Comparison of ENCODE assay signal across 2 cellular contexts in the genomic region with DNA sequence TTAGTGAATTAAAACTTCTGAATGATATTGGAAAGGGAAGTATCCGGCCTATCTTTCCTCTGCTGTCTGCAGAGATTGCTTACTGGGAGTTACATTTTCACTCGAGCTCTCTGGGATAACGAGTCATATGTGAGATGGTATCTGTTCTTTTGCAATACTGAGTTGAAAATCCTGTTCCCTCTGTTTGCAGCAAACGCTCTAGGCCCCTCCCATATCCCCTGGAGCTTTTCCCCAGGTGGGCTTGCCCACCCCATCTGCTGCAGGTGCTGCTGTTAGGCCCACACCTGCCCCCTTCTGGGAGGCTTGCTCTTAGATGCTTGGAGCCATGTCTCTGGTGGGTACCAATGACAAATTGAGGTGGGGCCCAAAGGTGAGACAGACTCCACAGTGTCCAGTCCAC.
A peak's percentile ranks its signal among the peaks of the same experiment; 100 is the strongest.
TF ChIP-seq lines count a peak whose summit lies in the region.

No MANE protein-coding gene starts in this region.

TF ChIP-seq in IMR-90, 13 proteins besides CTCF, POLR2A, EP300 and RAD21:
- TF ChIP-seq MAFK (IDR thresholded peaks at IDR 0.05; ENCODE audit: low read depth, low read length) = no peak
- no peak for TF ChIP-seq RCOR1 (IDR thresholded peaks at IDR 0.05; ENCODE audit: insufficient replicate concordance, low read length)
- peak; percentile 70 for TF ChIP-seq CEBPB (IDR thresholded peaks at IDR 0.05; ENCODE audit: low read depth, low read length)

TF ChIP-seq in GM12878, 131 proteins besides CTCF, POLR2A, EP300 and RAD21:
- TF ChIP-seq HCFC1 (IDR thresholded peaks at IDR 0.05; ENCODE audit: low read length) (no peak), YBX1 (IDR thresholded peaks at IDR 0.05) (no peak), STAT3 (IDR thresholded peaks at IDR 0.05; ENCODE audit: low read depth, low read length) (no peak), TBL1XR1 (IDR thresholded peaks at IDR 0.05; ENCODE audit: low read depth, low read length) (no peak), BACH1 (IDR thresholded peaks at IDR 0.05; ENCODE audit: borderline replicate concordance) (no peak), SRF (IDR thresholded peaks at IDR 0.05; ENCODE audit: low read depth in 2 of 2, low read length in 2 of 2) (no peak), ZNF207 (IDR thresholded peaks at IDR 0.05; ENCODE audit: borderline replicate concordance) (no peak), MXI1 (IDR thresholded peaks at IDR 0.05; ENCODE audit: low read depth, low read length) (no peak), NFXL1 (IDR thresholded peaks at IDR 0.05; ENCODE audit: borderline replicate concordance) (no peak), KLF5 (IDR thresholded peaks at IDR 0.05; ENCODE audit: partially characterized antibody) (no peak), MEF2B (IDR thresholded peaks at IDR 0.05; ENCODE audit: partially characterized antibody, poor library complexity, severe bottlenecking) (no peak), LARP7 (IDR thresholded peaks at IDR 0.05) (no peak)
- TF ChIP-seq, protein P1, sequence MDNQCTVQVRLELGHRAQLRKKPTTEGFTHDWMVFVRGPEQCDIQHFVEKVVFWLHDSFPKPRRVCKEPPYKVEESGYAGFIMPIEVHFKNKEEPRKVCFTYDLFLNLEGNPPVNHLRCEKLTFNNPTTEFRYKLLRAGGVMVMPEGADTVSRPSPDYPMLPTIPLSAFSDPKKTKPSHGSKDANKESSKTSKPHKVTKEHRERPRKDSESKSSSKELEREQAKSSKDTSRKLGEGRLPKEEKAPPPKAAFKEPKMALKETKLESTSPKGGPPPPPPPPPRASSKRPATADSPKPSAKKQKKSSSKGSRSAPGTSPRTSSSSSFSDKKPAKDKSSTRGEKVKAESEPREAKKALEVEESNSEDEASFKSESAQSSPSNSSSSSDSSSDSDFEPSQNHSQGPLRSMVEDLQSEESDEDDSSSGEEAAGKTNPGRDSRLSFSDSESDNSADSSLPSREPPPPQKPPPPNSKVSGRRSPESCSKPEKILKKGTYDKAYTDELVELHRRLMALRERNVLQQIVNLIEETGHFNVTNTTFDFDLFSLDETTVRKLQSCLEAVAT (IDR thresholded peaks at IDR 0.05) = no peak
- TF ChIP-seq, protein P2, sequence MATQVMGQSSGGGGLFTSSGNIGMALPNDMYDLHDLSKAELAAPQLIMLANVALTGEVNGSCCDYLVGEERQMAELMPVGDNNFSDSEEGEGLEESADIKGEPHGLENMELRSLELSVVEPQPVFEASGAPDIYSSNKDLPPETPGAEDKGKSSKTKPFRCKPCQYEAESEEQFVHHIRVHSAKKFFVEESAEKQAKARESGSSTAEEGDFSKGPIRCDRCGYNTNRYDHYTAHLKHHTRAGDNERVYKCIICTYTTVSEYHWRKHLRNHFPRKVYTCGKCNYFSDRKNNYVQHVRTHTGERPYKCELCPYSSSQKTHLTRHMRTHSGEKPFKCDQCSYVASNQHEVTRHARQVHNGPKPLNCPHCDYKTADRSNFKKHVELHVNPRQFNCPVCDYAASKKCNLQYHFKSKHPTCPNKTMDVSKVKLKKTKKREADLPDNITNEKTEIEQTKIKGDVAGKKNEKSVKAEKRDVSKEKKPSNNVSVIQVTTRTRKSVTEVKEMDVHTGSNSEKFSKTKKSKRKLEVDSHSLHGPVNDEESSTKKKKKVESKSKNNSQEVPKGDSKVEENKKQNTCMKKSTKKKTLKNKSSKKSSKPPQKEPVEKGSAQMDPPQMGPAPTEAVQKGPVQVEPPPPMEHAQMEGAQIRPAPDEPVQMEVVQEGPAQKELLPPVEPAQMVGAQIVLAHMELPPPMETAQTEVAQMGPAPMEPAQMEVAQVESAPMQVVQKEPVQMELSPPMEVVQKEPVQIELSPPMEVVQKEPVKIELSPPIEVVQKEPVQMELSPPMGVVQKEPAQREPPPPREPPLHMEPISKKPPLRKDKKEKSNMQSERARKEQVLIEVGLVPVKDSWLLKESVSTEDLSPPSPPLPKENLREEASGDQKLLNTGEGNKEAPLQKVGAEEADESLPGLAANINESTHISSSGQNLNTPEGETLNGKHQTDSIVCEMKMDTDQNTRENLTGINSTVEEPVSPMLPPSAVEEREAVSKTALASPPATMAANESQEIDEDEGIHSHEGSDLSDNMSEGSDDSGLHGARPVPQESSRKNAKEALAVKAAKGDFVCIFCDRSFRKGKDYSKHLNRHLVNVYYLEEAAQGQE (IDR thresholded peaks at IDR 0.05; ENCODE audit: low read depth, low read length) = no peak
- TF ChIP-seq, protein P3, sequence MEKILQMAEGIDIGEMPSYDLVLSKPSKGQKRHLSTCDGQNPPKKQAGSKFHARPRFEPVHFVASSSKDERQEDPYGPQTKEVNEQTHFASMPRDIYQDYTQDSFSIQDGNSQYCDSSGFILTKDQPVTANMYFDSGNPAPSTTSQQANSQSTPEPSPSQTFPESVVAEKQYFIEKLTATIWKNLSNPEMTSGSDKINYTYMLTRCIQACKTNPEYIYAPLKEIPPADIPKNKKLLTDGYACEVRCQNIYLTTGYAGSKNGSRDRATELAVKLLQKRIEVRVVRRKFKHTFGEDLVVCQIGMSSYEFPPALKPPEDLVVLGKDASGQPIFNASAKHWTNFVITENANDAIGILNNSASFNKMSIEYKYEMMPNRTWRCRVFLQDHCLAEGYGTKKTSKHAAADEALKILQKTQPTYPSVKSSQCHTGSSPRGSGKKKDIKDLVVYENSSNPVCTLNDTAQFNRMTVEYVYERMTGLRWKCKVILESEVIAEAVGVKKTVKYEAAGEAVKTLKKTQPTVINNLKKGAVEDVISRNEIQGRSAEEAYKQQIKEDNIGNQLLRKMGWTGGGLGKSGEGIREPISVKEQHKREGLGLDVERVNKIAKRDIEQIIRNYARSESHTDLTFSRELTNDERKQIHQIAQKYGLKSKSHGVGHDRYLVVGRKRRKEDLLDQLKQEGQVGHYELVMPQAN (conservative IDR thresholded peaks at IDR 0.05) = no peak
TF ChIP-seq in GM12878: peak in this region for 0.
